ENCODE assay signal across 9 cellular contexts in genomic region chr2:69933839-69934613, GRCh38. TPM values are rescaled to one million over a fixed set of nuclear protein-coding genes. Genes with fewer than 3 reads are reported as not detected.
DNase-seq lines count a peak whose midpoint lies in the region; ATAC-seq lines count a peak whose summit lies in the region.
"Had no signal": no experiment of that assay in that cellular context is flagged by ENCODE, and none has a peak within 500 bp of the region (broad histone marks: within the 10 kb centered on the region; RNA-seq: fewer than 3 reads in every experiment).

No MANE protein-coding gene starts in this region.

- in situ Hi-C loops in G401 (cut with HindIII; ENCODE audit: low sequenced_read_pairs) = no loop called here

- DNase-seq in SKM-1 treated with dmso at 0.1 percent for 144 hours (lab: John Stamatoyannopoulos, UW; ENCODE audit: unreplicated experiment) = peak; percentile 27
- no peak for DNase-seq in SKM-1 (lab: John Stamatoyannopoulos, UW; ENCODE audit: unreplicated experiment)
- peak; percentile 38 for DNase-seq in fibroblast of the conjunctiva (ENCODE audit: low read depth)
- no peak for DNase-seq in stimulated activated effector memory CD8-positive, alpha-beta T cell treated with anti-CD3 and anti-CD28 coated beads, Interleukin-12 subunit alpha, Interleukin-12 subunit beta, amount 100 ng/mL, for 72 hours (ENCODE audit: low spot score in 2 of 2)
- DNase-seq in middle frontal gyrus (ENCODE audit: extremely low spot score, low spot score) = no peak
- DNase-seq in G401 (ENCODE audit: low spot score) = no peak

- peak; percentile 84 for ATAC-seq in stimulated activated effector memory CD8-positive, alpha-beta T cell treated with anti-CD3 and anti-CD28 coated beads, Interleukin-12 subunit alpha, Interleukin-12 subunit beta, amount 100 ng/mL, for 72 hours
- ATAC-seq in HG03520 (IDR thresholded peaks at IDR 0.05; ENCODE audit: unreplicated experiment) = no peak

- no peaks in the 10 kb centered on the region for H3K9me3 Mint-ChIP-seq in T-helper 1 cell treated with Interleukin-12 subunit alpha and Interleukin-12 subunit beta and Interleukin-4 antibody, amounts not matched to agents 30 μg/mL and 1 μg/mL, for 36 hours
- no peaks in the 10 kb centered on the region for H3K9me3 Mint-ChIP-seq in stimulated activated effector memory CD8-positive, alpha-beta T cell treated with anti-CD3 and anti-CD28 coated beads, Interleukin-12 subunit alpha, Interleukin-12 subunit beta, amount 100 ng/mL, for 72 hours

- peaks cover 40% of the 10 kb centered on the region for H3K4me1 Mint-ChIP-seq in T-helper 1 cell treated with Interleukin-12 subunit alpha and Interleukin-12 subunit beta and Interleukin-4 antibody, amounts not matched to agents 30 μg/mL and 1 μg/mL, for 36 hours (ENCODE audit: low read depth)
- peaks cover 57% of the 10 kb centered on the region for H3K4me1 Mint-ChIP-seq in stimulated activated effector memory CD8-positive, alpha-beta T cell treated with anti-CD3 and anti-CD28 coated beads, Interleukin-12 subunit alpha, Interleukin-12 subunit beta, amount 100 ng/mL, for 72 hours

- H3K27me3 Mint-ChIP-seq in T-helper 1 cell treated with Interleukin-12 subunit alpha and Interleukin-12 subunit beta and Interleukin-4 antibody, amounts not matched to agents 30 μg/mL and 1 μg/mL, for 36 hours (ENCODE audit: low read depth) = no peaks in the 10 kb centered on the region
- H3K27me3 Mint-ChIP-seq: B cell had no signal

- H3K36me3 Mint-ChIP-seq in T-helper 1 cell treated with Interleukin-12 subunit alpha and Interleukin-12 subunit beta and Interleukin-4 antibody, amounts not matched to agents 30 μg/mL and 1 μg/mL, for 36 hours (ENCODE audit: low read depth) = peaks cover 67% of the 10 kb centered on the region
- peaks cover 73% of the 10 kb centered on the region for H3K36me3 Mint-ChIP-seq in stimulated activated effector memory CD8-positive, alpha-beta T cell treated with anti-CD3 and anti-CD28 coated beads, Interleukin-12 subunit alpha, Interleukin-12 subunit beta, amount 100 ng/mL, for 72 hours

- no peak overlapping the region for H3K4me3 Mint-ChIP-seq in T-helper 1 cell treated with Interleukin-12 subunit alpha and Interleukin-12 subunit beta and Interleukin-4 antibody, amounts not matched to agents 30 μg/mL and 1 μg/mL, for 36 hours
- peak overlapping the region; percentile 14 for H3K4me3 Mint-ChIP-seq in stimulated activated effector memory CD8-positive, alpha-beta T cell treated with anti-CD3 and anti-CD28 coated beads, Interleukin-12 subunit alpha, Interleukin-12 subunit beta, amount 100 ng/mL, for 72 hours
- H3K4me3 Mint-ChIP-seq: B cell had no signal

- peak overlapping the region; percentile 26 for H3K27ac Mint-ChIP-seq in T-helper 1 cell treated with Interleukin-12 subunit alpha and Interleukin-12 subunit beta and Interleukin-4 antibody, amounts not matched to agents 30 μg/mL and 1 μg/mL, for 36 hours
- peak overlapping the region; percentile 70 for H3K27ac Mint-ChIP-seq in stimulated activated effector memory CD8-positive, alpha-beta T cell treated with anti-CD3 and anti-CD28 coated beads, Interleukin-12 subunit alpha, Interleukin-12 subunit beta, amount 100 ng/mL, for 72 hours
- H3K27ac Mint-ChIP-seq: B cell had no signal

RNA-seq across cellular contexts. Expression of gene MXD1, which starts 19.1 kb away (rescaled TPM):
- total RNA-seq in G401 (2014; rRNA removed; shearing (Covaris generic)) = 4.8 and 5.2 TPM in 2 replicates

RNA-seq across cellular contexts. Expression of gene ASPRV1, which starts 27.4 kb away (rescaled TPM):
- 0.55 and 1.3 TPM in 2 replicates for total RNA-seq in G401 (2014; rRNA removed; shearing (Covaris generic))

RNA-seq across cellular contexts. Expression of gene SNRNP27, which starts 40.3 kb away (rescaled TPM):
- total RNA-seq in G401 (2014; rRNA removed; shearing (Covaris generic)) = 51.7 and 63.0 TPM in 2 replicates

Comparison
In these comparisons a context has a peak if more than half of its experiments do, and no peak if none do; other contexts are left out.
1. DNase-seq: peak in SKM-1 treated with dmso at 0.1 percent for 144 hours (single experiment) and fibroblast of the conjunctiva (single experiment); none in SKM-1 (single experiment), stimulated activated effector memory CD8-positive, alpha-beta T cell treated with anti-CD3 and anti-CD28 coated beads, Interleukin-12 subunit alpha, Interleukin-12 subunit beta, amount 100 ng/mL, for 72 hours (0 of 2), middle frontal gyrus (single experiment) and G401 (single experiment).